Comparison of ENCODE assay signal across 15 cellular contexts in genomic region chr1:79532555-79532954, GRCh38.
A peak's percentile ranks its signal among the peaks of the same experiment; 100 is the strongest.
DNase-seq lines count a peak whose midpoint lies in the region; ATAC-seq and TF ChIP-seq lines count a peak whose summit lies in the region.
"Had no signal": no experiment of that assay in that cellular context is flagged by ENCODE, and none has a peak within 500 bp of the region (broad histone marks: within the 10 kb centered on the region; RNA-seq: fewer than 3 reads in every experiment).

No MANE protein-coding gene starts in this region.

- H3K9ac ChIP-seq in OCI-LY1 (ENCODE audit: low read length) (no peak overlapping the region), mesenchymal stem cell (ENCODE audit: low read length) (no peak overlapping the region)

- WGBS in mesenchymal stem cell = 90% methylated on average over 4 of the region's 5 CpGs

- no peak overlapping the region for H3K14ac ChIP-seq in mesenchymal stem cell (ENCODE audit: low read length in 2 of 2)

- H3K9me2 ChIP-seq in OCI-LY1 (ENCODE audit: low read depth, low read length) = no peaks in the 10 kb centered on the region

- H2BK12ac ChIP-seq in mesenchymal stem cell (ENCODE audit: low read length in 2 of 2) = no peak overlapping the region

- H2BK5ac ChIP-seq in mesenchymal stem cell (ENCODE audit: low read depth, low read length, poor library complexity, severe bottlenecking) = no peak overlapping the region

- no peak for DNase-seq in CD4-positive, alpha-beta T cell
- DNase-seq in mesenchymal stem cell (no peak), tibial artery (no peak), COR-L47 (lab: John Stamatoyannopoulos, UW) (no peak)
- DNase-seq: C1 segment of cervical spinal cord; CD4-positive, alpha-beta memory T cell; DMS153; GF-D8; GOT3; H9 had no signal

- no peaks in the 10 kb centered on the region for H3K4me1 Mint-ChIP-seq in CD4-positive, alpha-beta T cell (ENCODE audit: low read depth)
- H3K4me1 Mint-ChIP-seq: B cell; CD4-positive, alpha-beta memory T cell had no signal

- H3K4me3 ChIP-seq in OCI-LY1 (ENCODE audit: low read depth, low read length, poor library complexity, severe bottlenecking) (no peak overlapping the region), mesenchymal stem cell (ENCODE audit: insufficient read depth in 1 of 2, low read depth in 1 of 2, low read length in 2 of 2) (no peak overlapping the region), tibial artery (no peak overlapping the region)
- H3K4me3 ChIP-seq: K562 had no signal

- no peak overlapping the region for H3K18ac ChIP-seq in mesenchymal stem cell (ENCODE audit: low read depth in 1 of 2, low read length in 2 of 2)

- no peak overlapping the region for H4K91ac ChIP-seq in mesenchymal stem cell (ENCODE audit: low read length)

- H3K23ac ChIP-seq in mesenchymal stem cell (ENCODE audit: low read length in 2 of 2) = no peak overlapping the region

- no peaks in the 10 kb centered on the region for H3F3A ChIP-seq in OCI-LY1 (ENCODE audit: insufficient read depth, low read length)

- CTCF ChIA-PET in CD4-positive, alpha-beta T cell (lab: Charles Lee) = no interaction called here

- H3K4me2 ChIP-seq in OCI-LY1 (ENCODE audit: low read length) (no peak overlapping the region), mesenchymal stem cell (ENCODE audit: low read length, poor library complexity, severe bottlenecking) (no peak overlapping the region)

- no peak overlapping the region for H3K27ac Mint-ChIP-seq in CD4-positive, alpha-beta T cell
- H3K27ac Mint-ChIP-seq: B cell; CD4-positive, alpha-beta memory T cell had no signal

- H3K4ac ChIP-seq in mesenchymal stem cell (ENCODE audit: low read depth in 1 of 2, low read length in 2 of 2) = no peak overlapping the region

- no peak overlapping the region for H2AK5ac ChIP-seq in mesenchymal stem cell (ENCODE audit: low read length, severe bottlenecking)

- no peaks in the 10 kb centered on the region for H3K27me3 ChIP-seq in OCI-LY1 (ENCODE audit: insufficient read depth, low read length)
- H3K27me3 ChIP-seq in CD4-positive, alpha-beta T cell (ENCODE audit: control insufficient read depth, insufficient read depth, low read length) = no peaks in the 10 kb centered on the region
- H3K27me3 ChIP-seq in mesenchymal stem cell (ENCODE audit: control insufficient read depth in 1 of 2, insufficient read depth in 1 of 2, low read length in 2 of 2) = no peaks in the 10 kb centered on the region
- H3K27me3 ChIP-seq in tibial artery = no peaks in the 10 kb centered on the region

- TF ChIP-seq CTCF in OCI-LY1 (IDR thresholded peaks at IDR 0.05; ENCODE audit: low read length) (no peak), tibial artery (IDR thresholded peaks at IDR 0.05) (no peak)
- TF ChIP-seq CTCF in CD4-positive, alpha-beta T cell (IDR thresholded peaks at IDR 0.05) = no peak

- no peaks in the 10 kb centered on the region for H4K20me1 ChIP-seq in OCI-LY1 (ENCODE audit: insufficient read depth, low read length)

- H3K4me1 ChIP-seq in OCI-LY1 (ENCODE audit: insufficient read depth, low read length, severe bottlenecking) (peaks cover 10% of the 10 kb centered on the region), mesenchymal stem cell (ENCODE audit: control insufficient read depth, insufficient read depth, low read depth, low read length) (no peaks in the 10 kb centered on the region), tibial artery (no peaks in the 10 kb centered on the region)

- H3K36me3 ChIP-seq in OCI-LY1 (ENCODE audit: insufficient read depth, low read length) (no peaks in the 10 kb centered on the region), mesenchymal stem cell (ENCODE audit: control insufficient read depth in 1 of 2, insufficient read depth in 2 of 2, low read depth in 1 of 2, low read length in 2 of 2) (no peaks in the 10 kb centered on the region), tibial artery (no peaks in the 10 kb centered on the region)

- peak overlapping the region; percentile 35 for H2AFZ ChIP-seq in OCI-LY1 (ENCODE audit: low read length)
- H2AFZ ChIP-seq in mesenchymal stem cell (ENCODE audit: low read depth, low read length) = no peak overlapping the region

- POLR2A ChIA-PET in CD4-positive, alpha-beta T cell (lab: Charles Lee) = no interaction called here

- H3K27ac ChIP-seq in OCI-LY1 (ENCODE audit: low read depth, low read length, poor library complexity, severe bottlenecking) (no peak overlapping the region), mesenchymal stem cell (ENCODE audit: low read length, poor library complexity, severe bottlenecking) (no peak overlapping the region), tibial artery (no peak overlapping the region)
- no peak overlapping the region for H3K27ac ChIP-seq in CD4-positive, alpha-beta T cell (ENCODE audit: low read depth, low read length)

- H3K9me3 ChIP-seq in OCI-LY1 (ENCODE audit: low read length) (no peaks in the 10 kb centered on the region; the same call in 1 of the 2 replicates), mesenchymal stem cell (ENCODE audit: control insufficient read depth, low read length) (no peaks in the 10 kb centered on the region), tibial artery (no peaks in the 10 kb centered on the region)
- H3K9me3 ChIP-seq in CD4-positive, alpha-beta T cell (ENCODE audit: control insufficient read depth, low read length) = no peaks in the 10 kb centered on the region

- no peak overlapping the region for H4K8ac ChIP-seq in mesenchymal stem cell (ENCODE audit: low read length)

- H3K36me3 Mint-ChIP-seq in CD4-positive, alpha-beta T cell (ENCODE audit: low read depth) = no peaks in the 10 kb centered on the region
- H3K36me3 Mint-ChIP-seq: CD4-positive, alpha-beta memory T cell had no signal

- no peaks in the 10 kb centered on the region for H3K79me1 ChIP-seq in mesenchymal stem cell (replicated peaks; ENCODE audit: low read length, poor library complexity, severe bottlenecking)

- H2BK120ac ChIP-seq in mesenchymal stem cell (ENCODE audit: low read depth, low read length) = no peak overlapping the region

- peaks cover 9% of the 10 kb centered on the region for H3K9me3 Mint-ChIP-seq in CD4-positive, alpha-beta T cell
- H3K9me3 Mint-ChIP-seq: H9 had no signal

- H2BK15ac ChIP-seq in mesenchymal stem cell (ENCODE audit: low read depth, poor library complexity, severe bottlenecking) = no peak overlapping the region

- H3K27me3 Mint-ChIP-seq in CD4-positive, alpha-beta T cell = no peaks in the 10 kb centered on the region
- H3K27me3 Mint-ChIP-seq: B cell; CD4-positive, alpha-beta memory T cell had no signal

- intact Hi-C loops in CD4-positive, alpha-beta T cell (cut with DNase I, micrococcal nuclease) = no loop called here
- intact Hi-C loops in tibial artery (cut with DNase I; ENCODE audit: low total_unique reads) = no loop called here

- ATAC-seq in GM18511 (IDR thresholded peaks at IDR 0.05; ENCODE audit: unreplicated experiment) (peak; percentile 76), HG03159 (IDR thresholded peaks at IDR 0.05; ENCODE audit: unreplicated experiment) (peak; percentile 45)
- ATAC-seq in CD4-positive, alpha-beta T cell (ENCODE audit: poor library complexity) = no peak
- ATAC-seq: K562 had no signal

- no peaks in the 10 kb centered on the region for H3K79me2 ChIP-seq in OCI-LY1 (ENCODE audit: insufficient read depth, low read length)

- H3K4me3 Mint-ChIP-seq in CD4-positive, alpha-beta T cell = no peak overlapping the region
- H3K4me3 Mint-ChIP-seq: B cell; CD4-positive, alpha-beta memory T cell; H9 had no signal
